ENCODE assay signal across 1 cellular context in the genomic region with DNA sequence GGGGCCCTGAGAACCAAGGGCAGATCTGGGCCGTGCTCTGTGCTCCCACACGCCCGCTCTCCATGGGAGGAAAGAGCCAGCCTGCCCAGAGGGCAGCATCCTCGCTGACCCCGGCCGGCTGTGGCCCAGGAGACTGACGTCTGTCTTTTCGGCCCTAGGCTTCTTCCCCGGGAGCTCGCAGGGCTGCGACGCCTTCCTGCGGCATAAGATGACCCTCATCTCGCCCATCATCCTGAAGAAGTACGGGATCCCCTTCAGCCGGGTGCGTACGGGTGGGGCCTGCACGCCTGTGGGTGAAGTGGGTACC.
TF ChIP-seq lines count a peak whose summit lies in the region.

No MANE protein-coding gene starts in this region.

TF ChIP-seq in H1, 55 proteins besides CTCF, POLR2A, EP300 and RAD21:
- no peak for TF ChIP-seq HDAC2 (IDR thresholded peaks at IDR 0.05; ENCODE audit: borderline replicate concordance in 1 of 2, low read depth in 2 of 2, low read length in 2 of 2)
- TF ChIP-seq GTF2F1 (IDR thresholded peaks at IDR 0.05; ENCODE audit: borderline replicate concordance, low read depth, low read length): no peak
- TF ChIP-seq RBBP5 (IDR thresholded peaks at IDR 0.05; ENCODE audit: borderline replicate concordance, low read depth, low read length): no peak
- TF ChIP-seq SIX5 (IDR thresholded peaks at IDR 0.05; ENCODE audit: low read depth, low read length): no peak
- TF ChIP-seq SIN3A (conservative IDR thresholded peaks at IDR 0.05 in 1 of 2, IDR thresholded peaks at IDR 0.05 in 1 of 2; ENCODE audit: low read depth in 1 of 2, low read length in 2 of 2): no peak
- TF ChIP-seq SRF (IDR thresholded peaks at IDR 0.05; ENCODE audit: low read depth, low read length): no peak
